In the genomic region with DNA sequence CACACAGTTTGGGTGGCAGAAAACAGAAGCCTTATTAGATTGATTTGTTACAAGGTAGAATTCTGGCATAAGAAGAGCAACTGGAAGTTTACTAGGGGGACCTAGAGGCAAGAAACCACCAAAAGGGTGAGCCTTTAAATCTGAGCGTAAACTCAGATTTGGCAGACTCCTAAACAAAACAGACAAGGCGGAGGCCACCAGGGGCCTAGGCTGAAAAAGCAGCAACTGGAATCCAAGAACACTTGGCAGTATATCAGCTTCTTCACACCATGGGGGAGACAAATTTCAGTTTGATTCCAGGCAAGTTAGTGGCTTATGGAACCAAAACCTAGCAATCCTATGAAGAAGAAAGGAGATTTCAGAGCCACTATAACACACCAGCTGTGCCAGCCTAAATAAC, we compare ENCODE assay signal across 28 cellular contexts.
"Had no signal": no experiment of that assay in that cellular context is flagged by ENCODE, and none has a peak within 500 bp of the region (broad histone marks: within the 10 kb centered on the region; RNA-seq: fewer than 3 reads in every experiment).

No MANE protein-coding gene starts in this region.

- H3K27ac Mint-ChIP-seq: activated CD4-positive, alpha-beta memory T cell treated with anti-CD3 and anti-CD28 coated beads, Interleukin-2, amount 10 ng/mL, durations not matched to agents 7 days and 5 days; activated CD4-positive, alpha-beta T cell treated with anti-CD3 and anti-CD28 coated beads for 36 hours; activated CD4-positive, alpha-beta T cell treated with anti-CD3 and anti-CD28 coated beads, Interleukin-2, amount 10 ng/mL, durations not matched to agents 24 days and 14 days; activated naive CD4-positive, alpha-beta T cell treated with anti-CD3 and anti-CD28 coated beads, Interleukin-2, amount 10 ng/mL, durations not matched to agents 7 days and 5 days; activated naive CD4-positive, alpha-beta T cell treated with anti-CD3 and anti-CD28 coated beads, Interleukin-2, amount 50 U/mL, for 72 hours; activated naive CD8-positive, alpha-beta T cell treated with anti-CD3 and anti-CD28 coated beads, Interleukin-2, amount 10 ng/mL, durations not matched to agents 7 days and 5 days; activated T-cell treated with anti-CD3 and anti-CD28 coated beads, Interleukin-2, amount 50 U/mL, for 24 hours; dendritic cell treated with granulocyte-macrophage colony-stimulating factor and Interleukin-4, amounts not matched to agents 40 ng/mL and 50 ng/mL, for 4 days; endodermal cell had no signal

- H3K27me3 Mint-ChIP-seq: activated CD4-positive, alpha-beta memory T cell treated with anti-CD3 and anti-CD28 coated beads, Interleukin-2, amount 10 ng/mL, durations not matched to agents 7 days and 5 days; activated CD4-positive, alpha-beta T cell treated with anti-CD3 and anti-CD28 coated beads for 36 hours; activated CD4-positive, alpha-beta T cell treated with anti-CD3 and anti-CD28 coated beads, Interleukin-2, amount 10 ng/mL, durations not matched to agents 24 days and 14 days; activated naive CD4-positive, alpha-beta T cell treated with anti-CD3 and anti-CD28 coated beads, Interleukin-2, amount 10 ng/mL, durations not matched to agents 7 days and 5 days; activated naive CD8-positive, alpha-beta T cell treated with anti-CD3 and anti-CD28 coated beads, Interleukin-2, amount 10 ng/mL, durations not matched to agents 7 days and 5 days; activated T-cell treated with anti-CD3 and anti-CD28 coated beads, Interleukin-2, amount 50 U/mL, for 24 hours; dendritic cell treated with granulocyte-macrophage colony-stimulating factor and Interleukin-4, amounts not matched to agents 40 ng/mL and 50 ng/mL, for 4 days had no signal

- H3K4me1 ChIP-seq: heart left ventricle had no signal

- H3K4me3 Mint-ChIP-seq: activated CD4-positive, alpha-beta memory T cell treated with anti-CD3 and anti-CD28 coated beads, Interleukin-2, amount 10 ng/mL, durations not matched to agents 7 days and 5 days; activated CD4-positive, alpha-beta T cell treated with anti-CD3 and anti-CD28 coated beads for 36 hours; activated CD4-positive, alpha-beta T cell treated with anti-CD3 and anti-CD28 coated beads, Interleukin-2, amount 10 ng/mL, durations not matched to agents 24 days and 14 days; activated naive CD4-positive, alpha-beta T cell treated with anti-CD3 and anti-CD28 coated beads, Interleukin-2, amount 10 ng/mL, durations not matched to agents 7 days and 5 days; activated naive CD8-positive, alpha-beta T cell treated with anti-CD3 and anti-CD28 coated beads, Interleukin-2, amount 10 ng/mL, durations not matched to agents 7 days and 5 days; activated T-cell treated with anti-CD3 and anti-CD28 coated beads, Interleukin-2, amount 50 U/mL, for 24 hours; activated T-cell treated with anti-CD3 and anti-CD28 coated beads, Interleukin-2, amount 50 U/mL, for 72 hours; dendritic cell treated with granulocyte-macrophage colony-stimulating factor and Interleukin-4, amounts not matched to agents 40 ng/mL and 50 ng/mL, for 4 days; endodermal cell had no signal

- H3K4me1 Mint-ChIP-seq: activated CD4-positive, alpha-beta memory T cell treated with anti-CD3 and anti-CD28 coated beads, Interleukin-2, amount 10 ng/mL, durations not matched to agents 7 days and 5 days; activated CD4-positive, alpha-beta T cell treated with anti-CD3 and anti-CD28 coated beads for 36 hours; activated CD4-positive, alpha-beta T cell treated with anti-CD3 and anti-CD28 coated beads, Interleukin-2, amount 10 ng/mL, durations not matched to agents 24 days and 14 days; activated naive CD4-positive, alpha-beta T cell treated with anti-CD3 and anti-CD28 coated beads, Interleukin-2, amount 10 ng/mL, durations not matched to agents 7 days and 5 days; activated naive CD8-positive, alpha-beta T cell treated with anti-CD3 and anti-CD28 coated beads, Interleukin-2, amount 10 ng/mL, durations not matched to agents 7 days and 5 days; endodermal cell had no signal

- H3K4me3 ChIP-seq: coronary artery, dorsolateral prefrontal cortex, heart left ventricle had no signal

- H3K9me3 Mint-ChIP-seq: activated CD4-positive, alpha-beta T cell treated with anti-CD3 and anti-CD28 coated beads, Interleukin-2, amount 10 ng/mL, durations not matched to agents 24 days and 14 days; activated naive CD8-positive, alpha-beta T cell treated with anti-CD3 and anti-CD28 coated beads, Interleukin-2, amount 10 ng/mL, durations not matched to agents 7 days and 5 days had no signal

- H3K27me3 ChIP-seq: brain microvascular endothelial cell, dorsolateral prefrontal cortex, heart left ventricle had no signal

- H3K27ac ChIP-seq: brain microvascular endothelial cell, coronary artery, dorsolateral prefrontal cortex, heart left ventricle had no signal

- H3K36me3 ChIP-seq: brain microvascular endothelial cell, heart left ventricle had no signal

- DNase-seq: activated CD4-positive, alpha-beta memory T cell treated with anti-CD3 and anti-CD28 coated beads, Interleukin-2, amount 10 ng/mL, durations not matched to agents 7 days and 5 days; activated CD4-positive, alpha-beta T cell treated with anti-CD3 and anti-CD28 coated beads for 36 hours; activated CD4-positive, alpha-beta T cell treated with anti-CD3 and anti-CD28 coated beads, Interleukin-2, amount 10 ng/mL, durations not matched to agents 24 days and 14 days; activated CD4-positive, alpha-beta T cell treated with anti-CD3 and anti-CD28 coated beads, Interleukin-2, amount 50 U/mL, for 4 hours; activated CD4-positive, CD25-positive, alpha-beta regulatory T cell; activated CD4-positive, CD25-positive, alpha-beta regulatory T cell treated with anti-CD3 and anti-CD28 coated beads, Interleukin-2, amount 50 U/mL, for 72 hours; activated CD8-positive, alpha-beta memory T cell treated with anti-CD3 and anti-CD28 coated beads, Interleukin-2, amount 50 U/mL, for 48 hours; activated gamma-delta T cell; activated naive CD4-positive, alpha-beta T cell; activated naive CD4-positive, alpha-beta T cell treated with anti-CD3 and anti-CD28 coated beads, Interleukin-2, amount 10 ng/mL, durations not matched to agents 7 days and 5 days; activated naive CD8-positive, alpha-beta T cell treated with anti-CD3 and anti-CD28 coated beads, Interleukin-2, amount 10 ng/mL, durations not matched to agents 7 days and 5 days; activated T-cell treated with anti-CD3 and anti-CD28 coated beads for 4 hours; activated T-cell treated with anti-CD3 and anti-CD28 coated beads, Interleukin-2, amount 50 U/mL, for 24 hours; activated T-cell treated with anti-CD3 and anti-CD28 coated beads, Interleukin-2, amount 50 U/mL, for 72 hours; brain microvascular endothelial cell; central memory CD4-positive, alpha-beta T cell; cerebellar nuclear complex; dorsolateral prefrontal cortex; effector memory CD4-positive, alpha-beta T cell; endodermal cell; foreskin fibroblast; glutamatergic neuron; heart left ventricle; T-helper 2 cell had no signal

- ATAC-seq: activated CD4-positive, alpha-beta T cell treated with anti-CD3 and anti-CD28 coated beads for 36 hours; activated naive CD4-positive, alpha-beta T cell treated with anti-CD3 and anti-CD28 coated beads, Interleukin-2, amount 50 U/mL, for 72 hours; activated T-cell treated with anti-CD3 and anti-CD28 coated beads, Interleukin-2, amount 50 U/mL, for 72 hours; esophagus mucosa; heart left ventricle had no signal

- H3K36me3 Mint-ChIP-seq: activated naive CD4-positive, alpha-beta T cell treated with anti-CD3 and anti-CD28 coated beads, Interleukin-2, amount 10 ng/mL, durations not matched to agents 7 days and 5 days; activated naive CD8-positive, alpha-beta T cell treated with anti-CD3 and anti-CD28 coated beads, Interleukin-2, amount 10 ng/mL, durations not matched to agents 7 days and 5 days had no signal
